10 cellular contexts compared by ENCODE assay signal in the genomic region with DNA sequence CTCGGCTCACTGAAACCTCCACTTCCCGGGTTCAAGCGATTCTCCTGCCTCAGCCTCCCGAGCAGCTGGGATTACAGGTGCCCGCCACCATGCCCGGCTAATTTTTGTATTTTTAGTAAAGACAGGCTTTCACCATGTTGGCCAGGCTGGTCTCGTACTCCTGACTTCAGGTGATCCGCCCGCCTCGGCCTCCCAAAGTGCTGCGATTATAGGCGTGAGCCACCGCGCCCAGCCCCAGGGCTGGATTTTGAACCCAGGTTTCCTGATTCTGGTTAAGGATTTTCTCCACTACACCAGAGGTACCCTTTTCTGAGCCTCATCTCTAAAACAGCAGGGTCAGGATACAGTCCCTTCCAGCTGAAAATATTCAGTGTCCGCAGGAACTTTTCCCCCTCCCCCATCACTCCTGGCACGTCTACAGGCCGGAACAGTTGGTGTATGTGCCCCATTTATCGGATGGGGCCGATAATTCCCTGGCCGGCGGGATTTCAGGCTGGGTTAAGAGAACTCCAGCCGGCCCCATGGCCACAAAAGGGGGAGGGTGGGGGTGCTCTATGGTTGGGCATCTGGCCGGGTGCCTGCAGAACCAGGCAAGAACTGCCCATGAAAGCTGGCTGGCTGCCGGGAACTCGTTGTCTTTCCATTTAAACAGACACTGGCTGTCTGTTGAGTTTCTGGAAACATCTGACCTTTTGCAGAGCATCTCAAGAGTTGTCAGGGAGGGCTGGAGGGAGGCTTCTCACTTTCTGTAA. TPM values are rescaled to one million over a fixed set of nuclear protein-coding genes. Genes with fewer than 3 reads are reported as not detected.
DNase-seq lines count a peak whose midpoint lies in the region; ATAC-seq and TF ChIP-seq lines count a peak whose summit lies in the region.
"Had no signal": no experiment of that assay in that cellular context is flagged by ENCODE, and none has a peak within 500 bp of the region (broad histone marks: within the 10 kb centered on the region; RNA-seq: fewer than 3 reads in every experiment).

No MANE protein-coding gene starts in this region.

- H3K36me3 Mint-ChIP-seq in neural crest cell (ENCODE audit: low read depth) = no peaks in the 10 kb centered on the region
- no peaks in the 10 kb centered on the region for H3K36me3 Mint-ChIP-seq in activated CD4-positive, alpha-beta memory T cell treated with anti-CD3 and anti-CD28 coated beads for 36 hours

- POLR2A ChIA-PET in A673 (lab: Charles Lee; ENCODE audit: low non-redundant PET) = no interaction called here
- POLR2A ChIA-PET in activated CD4-positive, alpha-beta memory T cell treated with anti-CD3 and anti-CD28 coated beads for 36 hours (lab: Charles Lee) = no interaction called here

- no peak for TF ChIP-seq CTCF in fibroblast of villous mesenchyme (IDR thresholded peaks at IDR 0.05; ENCODE audit: insufficient read depth, low read depth, low read length)
- no peak for TF ChIP-seq CTCF in neural crest cell (conservative IDR thresholded peaks at IDR 0.05)
- TF ChIP-seq CTCF in A673 (conservative IDR thresholded peaks at IDR 0.05; ENCODE audit: low read depth, low read length) = no peak

- ATAC-seq in aorta (ENCODE audit: low FRiP score) = peak; percentile 87

- intact Hi-C loops in aorta (cut with DNase I) (no loop called here), A673 (cut with micrococcal nuclease; ENCODE audit: unreplicated experiment) (no loop called here)
- intact Hi-C loops in activated CD4-positive, alpha-beta memory T cell treated with anti-CD3 and anti-CD28 coated beads for 36 hours (cut with micrococcal nuclease) = no loop called here

- peak overlapping the region in 1 of 2 donors; percentile 7 for H3K27ac ChIP-seq in aorta (ENCODE audit: low read depth in 1 of 2, low read length in 2 of 2)
- H3K27ac ChIP-seq in A673 (ENCODE audit: low read depth, low read length, poor library complexity, severe bottlenecking) = no peak overlapping the region

- no peaks in the 10 kb centered on the region for H3K4me1 ChIP-seq in aorta (ENCODE audit: control insufficient read depth in 1 of 2, insufficient read depth in 2 of 2, low read length in 2 of 2)
- peaks cover 6% of the 10 kb centered on the region for H3K4me1 ChIP-seq in A673 (ENCODE audit: insufficient read depth, low read length, poor library complexity, severe bottlenecking)

- H3K9me3 ChIP-seq in aorta (ENCODE audit: control insufficient read depth, low read length) (no peaks in the 10 kb centered on the region), A673 (ENCODE audit: low read depth, low read length, poor library complexity, severe bottlenecking) (no peaks in the 10 kb centered on the region)

- no peak overlapping the region for H3K4me3 ChIP-seq in fibroblast of villous mesenchyme (ENCODE audit: low read depth, low read length)
- H3K4me3 ChIP-seq in aorta (ENCODE audit: low read length in 2 of 2) = no peak overlapping the region
- no peak overlapping the region for H3K4me3 ChIP-seq in A673 (ENCODE audit: low read depth, low read length, poor library complexity, severe bottlenecking)
- H3K4me3 ChIP-seq: K562 had no signal

- H3K36me3 ChIP-seq in aorta (ENCODE audit: control insufficient read depth in 1 of 2, insufficient read depth in 2 of 2, low read length in 1 of 2) (no peaks in the 10 kb centered on the region), A673 (ENCODE audit: insufficient read depth, low read length, poor library complexity, severe bottlenecking) (no peaks in the 10 kb centered on the region)

- BruUV-seq in A673 (replicated peaks; lab: Mats Ljungman, UMichigan) = no TSS peak

- H3K27me3 Mint-ChIP-seq in neural crest cell (ENCODE audit: low read depth) = peaks cover 3% of the 10 kb centered on the region
- H3K27me3 Mint-ChIP-seq in activated CD4-positive, alpha-beta memory T cell treated with anti-CD3 and anti-CD28 coated beads for 36 hours = no peaks in the 10 kb centered on the region

- in situ Hi-C loops in KBM-7 (cut with MboI; ENCODE audit: low pct_unique_long_range_greater_than_20kb, low sequenced_read_pairs) = no loop called here

- peak; percentile 8 for DNase-seq in NCI-H345 (lab: John Stamatoyannopoulos, UW)
- no peak for DNase-seq in NCI-H345 treated with DMSO at 0.1 percent for 48 hours (lab: John Stamatoyannopoulos, UW; ENCODE audit: unreplicated experiment)
- peak; percentile 74 for DNase-seq in fibroblast of villous mesenchyme (ENCODE audit: low read depth)
- DNase-seq in neural crest cell (ENCODE audit: low read depth, low spot score) = no peak
- DNase-seq in aorta = peak; percentile 87 to 91
- DNase-seq in A673 (ENCODE audit: low spot score) = no peak
- DNase-seq in KBM-7 = no peak
- DNase-seq in activated CD4-positive, alpha-beta memory T cell treated with anti-CD3 and anti-CD28 coated beads for 36 hours = no peak

- H3K4me1 Mint-ChIP-seq in neural crest cell = peaks cover 5% of the 10 kb centered on the region
- peaks cover 10% of the 10 kb centered on the region for H3K4me1 Mint-ChIP-seq in activated CD4-positive, alpha-beta memory T cell treated with anti-CD3 and anti-CD28 coated beads for 36 hours (ENCODE audit: low read depth)

- H3K27me3 ChIP-seq in aorta (ENCODE audit: control insufficient read depth in 1 of 2, insufficient read depth in 2 of 2, low read length in 1 of 2) (no peaks in the 10 kb centered on the region), A673 (replicated peaks; ENCODE audit: insufficient read depth, low read depth, low read length, poor library complexity) (no peaks in the 10 kb centered on the region)

- H3K9me3 Mint-ChIP-seq in neural crest cell = no peaks in the 10 kb centered on the region
- H3K9me3 Mint-ChIP-seq in activated CD4-positive, alpha-beta memory T cell treated with anti-CD3 and anti-CD28 coated beads for 36 hours = no peaks in the 10 kb centered on the region
- H3K9me3 Mint-ChIP-seq: endodermal cell had no signal

- CTCF ChIA-PET in A673 (lab: Charles Lee) = no interaction called here
- CTCF ChIA-PET in activated CD4-positive, alpha-beta memory T cell treated with anti-CD3 and anti-CD28 coated beads for 36 hours (lab: Charles Lee) = interaction anchor here (0.6 kb wide), 1 partner anchor 34 kb away, joined by 3 read pairs; no protein-coding TSS in a partner anchor

- 55 to 56% methylated on average over 25 of the region's 25 CpGs for WGBS in aorta, 2 donors

- H3K4me3 Mint-ChIP-seq in neural crest cell = no peak overlapping the region
- no peak overlapping the region for H3K4me3 Mint-ChIP-seq in activated CD4-positive, alpha-beta memory T cell treated with anti-CD3 and anti-CD28 coated beads for 36 hours
- H3K4me3 Mint-ChIP-seq: endodermal cell had no signal

- H3K27ac Mint-ChIP-seq in neural crest cell (ENCODE audit: unreplicated experiment) = peak overlapping the region; percentile 27
- H3K27ac Mint-ChIP-seq in activated CD4-positive, alpha-beta memory T cell treated with anti-CD3 and anti-CD28 coated beads for 36 hours = no peak overlapping the region
- H3K27ac Mint-ChIP-seq: endodermal cell had no signal

RNA-seq across cellular contexts. Expression of a gene that starts 26.8 kb away (rescaled TPM):
- total RNA-seq in fibroblast of villous mesenchyme (16.4 and 21.6 TPM in 2 replicates), neural crest cell (24.0 and 26.3 TPM in 2 replicates), aorta (10 to 100 TPM; 19.5 to 30.4 TPM), A673 (2021) (13.2 and 13.3 TPM in 2 replicates)
- polyA plus RNA-seq in aorta = 10 to 100 TPM in 1 of 2 donors, 1 to 10 TPM in 1; 9.7 to 10.8 TPM
- 10 to 100 TPM; 13.1 to 16.7 TPM for total RNA-seq in activated CD4-positive, alpha-beta memory T cell treated with anti-CD3 and anti-CD28 coated beads for 36 hours

RNA-seq across cellular contexts. Expression of a gene that starts 59.4 kb away (rescaled TPM):
- 19.0 and 31.2 TPM in 2 replicates for total RNA-seq in fibroblast of villous mesenchyme
- total RNA-seq in neural crest cell = 23.1 and 24.5 TPM in 2 replicates
- 10 to 100 TPM; 35.5 to 54.7 TPM for total RNA-seq in aorta
- 100 to 1,000 TPM in 1 of 2 donors, 10 to 100 TPM in 1; 94.2 to 128 TPM for polyA plus RNA-seq in aorta
- 39.7 and 41.9 TPM in 2 replicates for total RNA-seq in A673 (2021)
- total RNA-seq in activated CD4-positive, alpha-beta memory T cell treated with anti-CD3 and anti-CD28 coated beads for 36 hours = 100 to 1,000 TPM; 162 to 170 TPM

RNA-seq across cellular contexts. Expression of a gene that starts 59.7 kb away (rescaled TPM):
- total RNA-seq in fibroblast of villous mesenchyme = 5.2 and 5.6 TPM in 2 replicates
- total RNA-seq in neural crest cell = 5.8 and 7.0 TPM in 2 replicates
- total RNA-seq in aorta = 1 to 10 TPM; 3.3 to 7.1 TPM
- 1 to 10 TPM; 1.3 to 2.1 TPM for polyA plus RNA-seq in aorta
- 4.7 and 5.2 TPM in 2 replicates for total RNA-seq in A673 (2021)
- total RNA-seq in activated CD4-positive, alpha-beta memory T cell treated with anti-CD3 and anti-CD28 coated beads for 36 hours = 1 to 10 TPM; 8.0 to 9.2 TPM

Comparison
In these comparisons a context has a peak if more than half of its experiments do, and no peak if none do; other contexts are left out.
1. DNase-seq: peak in NCI-H345 (single experiment), fibroblast of villous mesenchyme (single experiment) and aorta (2 of 2); none in NCI-H345 treated with DMSO at 0.1 percent for 48 hours (single experiment), neural crest cell (single experiment), A673 (single experiment), KBM-7 (single experiment) and activated CD4-positive, alpha-beta memory T cell treated with anti-CD3 and anti-CD28 coated beads for 36 hours (single experiment).